ENCODE assay signal across 24 cellular contexts in genomic region chr4:140448830-140449229, GRCh38. TPM values are rescaled to one million over a fixed set of nuclear protein-coding genes. Genes with fewer than 3 reads are reported as not detected.
DNase-seq lines count a peak whose midpoint lies in the region; ATAC-seq, FAIRE-seq and TF ChIP-seq lines count a peak whose summit lies in the region.
"Had no signal": no experiment of that assay in that cellular context is flagged by ENCODE, and none has a peak within 500 bp of the region (broad histone marks: within the 10 kb centered on the region; RNA-seq: fewer than 3 reads in every experiment).

No MANE protein-coding gene starts in this region.

- POLR2A ChIA-PET in A673 (lab: Charles Lee; ENCODE audit: low non-redundant PET), result no interaction called here

- H3K27me3 ChIP-seq in A673 (replicated peaks; ENCODE audit: insufficient read depth, low read depth, low read length, poor library complexity), result no peaks in the 10 kb centered on the region
- H3K27me3 ChIP-seq: tibial nerve had no signal

- no peak for ATAC-seq in GM18858 (IDR thresholded peaks at IDR 0.05; ENCODE audit: unreplicated experiment)
- ATAC-seq: activated CD4-positive, alpha-beta T cell treated with anti-CD3 and anti-CD28 coated beads for 36 hours; left colon; natural killer cell treated with Interleukin-12 subunit alpha and Interleukin-12 subunit beta and Interleukin-15 and Interleukin-18, amount 100 ng/mL, for 72 hours had no signal

- CTCF ChIA-PET in A673 (lab: Charles Lee), result no interaction called here

- H3K4me1 ChIP-seq in A673 (ENCODE audit: insufficient read depth, low read length, poor library complexity, severe bottlenecking), result peaks cover 9% of the 10 kb centered on the region
- H3K4me1 ChIP-seq: Caco-2, parathyroid adenoma, tibial nerve had no signal

- H3K4me3 ChIP-seq in A673 (ENCODE audit: low read depth, low read length, poor library complexity, severe bottlenecking), result no peak overlapping the region
- H3K4me3 ChIP-seq: esophagus squamous epithelium, tibial nerve had no signal

- peak; percentile 37 for FAIRE-seq in endometrium (lab: Jason Lieb, UNC)
- FAIRE-seq: GM12891, H54 had no signal

- intact Hi-C loops in A673 (cut with micrococcal nuclease; ENCODE audit: unreplicated experiment), result no loop called here

- no TSS peak for BruUV-seq in A673 (replicated peaks; lab: Mats Ljungman, UMichigan)

- no peaks in the 10 kb centered on the region for H3K36me3 ChIP-seq in A673 (ENCODE audit: insufficient read depth, low read length, poor library complexity, severe bottlenecking)
- H3K36me3 ChIP-seq: esophagus squamous epithelium, tibial nerve had no signal

- DNase-seq in A673 (ENCODE audit: low spot score), result peak; percentile 50
- DNase-seq in EH (ENCODE audit: low read depth), result peak; percentile 3
- peak; percentile 44 for DNase-seq in NCI-H748 (lab: John Stamatoyannopoulos, UW; ENCODE audit: unreplicated experiment)
- DNase-seq in cerebellum (ENCODE audit: low spot score), result no peak
- no peak for DNase-seq in amygdala (lab: John Stamatoyannopoulos, UW)
- DNase-seq: activated CD4-positive, alpha-beta T cell treated with anti-CD3 and anti-CD28 coated beads for 36 hours; activated naive CD8-positive, alpha-beta T cell treated with anti-CD3 and anti-CD28 coated beads for 36 hours; Caco-2; effector CD4-positive, alpha-beta T cell; esophagus squamous epithelium; glutamatergic neuron; left colon; stimulated activated CD4-positive, alpha-beta T cell treated with anti-CD3 and anti-CD28 coated beads, Interleukin-2, amount 100 ng/mL, for 24 hours had no signal

- no peaks in the 10 kb centered on the region for H3K9me3 ChIP-seq in A673 (ENCODE audit: low read depth, low read length, poor library complexity, severe bottlenecking)
- H3K9me3 ChIP-seq: Caco-2, esophagus squamous epithelium, tibial nerve had no signal

- no peak for TF ChIP-seq CTCF in A673 (conservative IDR thresholded peaks at IDR 0.05; ENCODE audit: low read depth, low read length)

- no peak overlapping the region for H3K27ac ChIP-seq in A673 (ENCODE audit: low read depth, low read length, poor library complexity, severe bottlenecking)
- H3K27ac ChIP-seq: esophagus squamous epithelium, parathyroid adenoma, RWPE1, tibial nerve had no signal

RNA-seq across cellular contexts. Expression of gene CLGN, which starts 21.4 kb away (rescaled TPM):
- total RNA-seq in A673 (2021) (7.3 and 9.2 TPM in 2 replicates), cerebellum (5.3 TPM)
- total RNA-seq: B cell, LHCN-M2 had no signal

RNA-seq across cellular contexts. Expression of gene MGAT4D, which starts 49.3 kb away (rescaled TPM):
- total RNA-seq in A673 (2021) (not detected in 2 replicates), cerebellum (not detected)
- total RNA-seq: activated CD4-positive, alpha-beta T cell treated with anti-CD3 and anti-CD28 coated beads for 36 hours; activated naive CD8-positive, alpha-beta T cell treated with anti-CD3 and anti-CD28 coated beads for 36 hours; B cell; Caco-2; cardiac septum; esophagus squamous epithelium; left colon; LHCN-M2; natural killer cell treated with Interleukin-12 subunit alpha and Interleukin-12 subunit beta and Interleukin-15 and Interleukin-18, amount 100 ng/mL, for 72 hours had no signal

Comparison
In these comparisons a context has a peak if more than half of its experiments do, and no peak if none do; other contexts are left out.
1. DNase-seq: peak in A673 (single experiment), EH (single experiment) and NCI-H748 (single experiment); none in cerebellum (single experiment) and amygdala (0 of 56).